Comparison of ENCODE assay signal across 8 cellular contexts in the genomic region with DNA sequence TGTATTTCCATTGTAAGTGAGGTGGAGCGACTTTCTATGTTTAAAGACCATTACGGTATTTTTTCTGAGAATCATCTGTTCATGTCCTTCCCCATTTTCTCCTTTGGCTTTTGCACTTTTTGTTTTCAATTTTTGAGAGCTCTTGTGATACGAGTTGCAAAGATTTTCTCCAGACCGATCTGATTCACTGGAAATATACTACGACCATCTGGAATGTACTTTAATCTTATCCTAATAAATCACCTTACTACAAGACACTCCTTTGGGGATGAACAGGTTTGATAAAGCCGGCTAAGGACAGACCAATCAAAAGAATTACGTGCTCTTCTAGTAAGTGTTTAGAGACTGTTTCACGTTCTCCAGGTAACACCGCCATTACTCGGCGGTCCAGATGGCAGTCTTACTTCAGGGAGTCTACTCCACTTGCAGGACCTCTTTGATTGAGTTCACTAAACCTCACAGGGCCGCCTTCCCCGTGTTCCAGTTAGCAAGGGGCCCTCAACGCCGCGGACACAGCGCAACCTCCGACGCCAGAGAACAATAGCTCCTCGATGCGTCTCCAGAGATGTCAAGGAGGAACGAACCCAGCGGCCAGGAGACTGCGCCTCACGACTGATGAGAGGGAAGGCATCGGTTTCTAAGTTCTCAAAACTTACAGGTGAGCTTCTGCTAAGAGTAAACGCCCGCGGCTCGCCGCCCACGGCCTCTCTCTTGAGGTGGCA. TPM values are rescaled to one million over a fixed set of nuclear protein-coding genes. Genes with fewer than 3 reads are reported as not detected.
DNase-seq lines count a peak whose midpoint lies in the region; ATAC-seq and TF ChIP-seq lines count a peak whose summit lies in the region.

No MANE protein-coding gene starts in this region.

- H3K27ac Mint-ChIP-seq in activated naive CD4-positive, alpha-beta T cell treated with anti-CD3 and anti-CD28 coated beads, Interleukin-2, amount 50 U/mL, for 72 hours: peak overlapping the region; percentile 98

- H3K27ac ChIP-seq in HUES6 (ENCODE audit: low read depth, low read length): peak overlapping the region; percentile 97
- peak overlapping the region; percentile 93 to 100 (median 100) for H3K27ac ChIP-seq in spleen

- TF ChIP-seq POLR2A in spleen (IDR thresholded peaks at IDR 0.05) (peak in 1 of 3 donors; percentile 36), erythroblast (IDR thresholded peaks at IDR 0.05; ENCODE audit: low read length) (no peak)

- peaks cover 0 to 5% of the 10 kb centered on the region in 2 donors for H3K9me3 Mint-ChIP-seq in activated naive CD4-positive, alpha-beta T cell treated with anti-CD3 and anti-CD28 coated beads, Interleukin-2, amount 50 U/mL, for 72 hours

- no peak for TF ChIP-seq CTCF in AG04449 (IDR thresholded peaks at IDR 0.05; ENCODE audit: insufficient read depth, low read length, missing control alignments)
- TF ChIP-seq CTCF in spleen (IDR thresholded peaks at IDR 0.05 in 8 of 11, conservative IDR thresholded peaks at IDR 0.05 in 3 of 11): no peak

- intact Hi-C loops in spleen (cut with DNase I; ENCODE audit: low total_unique reads): loop anchor here (5.0 kb wide), 2 partner anchors 34 to 36 kb away; partner anchors contain the start of genes ACAT2 and SOD2

- H3K36me3 Mint-ChIP-seq in activated naive CD4-positive, alpha-beta T cell treated with anti-CD3 and anti-CD28 coated beads, Interleukin-2, amount 50 U/mL, for 72 hours: peaks cover 34 to 63% of the 10 kb centered on the region in 2 donors

- POLR2A ChIA-PET in AG04449 (lab: Yijun Ruan, JAX): interaction anchor here (1.1 to 2.1 kb wide), 6 partner anchors 9 to 63 kb away, joined by 5 to 15 read pairs (median 6); partner anchors contain the start of genes ACAT2, SOD2 and TCP1

- H3K4me3 ChIP-seq in AG04449 (ENCODE audit: low read depth, low read length) (peak overlapping the region; percentile 83), HUES6 (ENCODE audit: low read depth, low read length) (peak overlapping the region; percentile 93), iPS-11a (ENCODE audit: low read depth, low read length) (peak overlapping the region; percentile 96), spleen (peak overlapping the region; percentile 60 to 94 (median 76))

- H3K36me3 ChIP-seq in HUES6 (ENCODE audit: control insufficient read depth, insufficient read depth, low read length) (0 out of 2 replicates have a peak, but pooled peaks cover 3% of the 10 kb centered on the region), spleen (peaks cover 0 to 5% (median 0%) of the 10 kb centered on the region in 6 donors)

- CTCF ChIA-PET in AG04449 (lab: Yijun Ruan, JAX): interaction anchor here (1.0 to 2.7 kb wide), 4 partner anchors 9 to 63 kb away, joined by 3 to 9 read pairs (median 3); partner anchors contain the start of gene TCP1

- peak overlapping the region; percentile 100 for H3K9ac ChIP-seq in HUES6 (ENCODE audit: low read length)

- H3K27me3 ChIP-seq in HUES6 (ENCODE audit: control insufficient read depth, insufficient read depth, low read length) (no peaks in the 10 kb centered on the region), spleen (replicated peaks in 1 of 7) (no peaks in the 10 kb centered on the region)

- peak; percentile 14 for ATAC-seq in GM19025 (IDR thresholded peaks at IDR 0.05; ENCODE audit: low read depth, unreplicated experiment)
- ATAC-seq in activated naive CD4-positive, alpha-beta T cell treated with anti-CD3 and anti-CD28 coated beads, Interleukin-2, amount 50 U/mL, for 72 hours: no peak
- no peak for ATAC-seq in HG03280 (IDR thresholded peaks at IDR 0.05; ENCODE audit: unreplicated experiment)

- WGBS in spleen, 5 donors: 2 to 3% (median 3%) methylated on average over 31 to 32 of the region's 32 CpGs

- no peaks in the 10 kb centered on the region for H3K9me3 ChIP-seq in HUES6 (ENCODE audit: control insufficient read depth, insufficient read depth, low read depth, low read length)
- peaks cover 0 to 7% (median 0%) of the 10 kb centered on the region in 8 donors for H3K9me3 ChIP-seq in spleen

- no peak for DNase-seq in AG04449 (ENCODE audit: low read depth, low spot score)
- no peak for DNase-seq in activated naive CD4-positive, alpha-beta T cell treated with anti-CD3 and anti-CD28 coated beads, Interleukin-2, amount 50 U/mL, for 72 hours (ENCODE audit: low spot score in 2 of 2)
- no peak for DNase-seq in spleen
- DNase-seq in erythroblast (lab: John Stamatoyannopoulos, UW): no peak

- H3K4me1 ChIP-seq in HUES6 (ENCODE audit: control insufficient read depth, insufficient read depth, low read length) (no peaks in the 10 kb centered on the region), spleen (peaks cover 30 to 75% (median 47%) of the 10 kb centered on the region in 6 donors)

RNA-seq across cellular contexts. Expression of gene WTAP, which starts 0.9 kb away (rescaled TPM):
- total RNA-seq in activated naive CD4-positive, alpha-beta T cell treated with anti-CD3 and anti-CD28 coated beads, Interleukin-2, amount 50 U/mL, for 72 hours: 10 to 100 TPM; 89.9 to 94.3 TPM
- 100 to 1,000 TPM in 6 of 7 donors, 10 to 100 TPM in 1; 97.9 to 121 (median 115) TPM for total RNA-seq in spleen
- 100 to 1,000 TPM in 1 of 3 donors, 10 to 100 TPM in 2; 71.6 to 149 (median 78.6) TPM for polyA plus RNA-seq in spleen

RNA-seq across cellular contexts. Expression of gene SOD2, which starts 33.3 kb away (rescaled TPM):
- 100 to 1,000 TPM; 154 to 182 TPM for total RNA-seq in activated naive CD4-positive, alpha-beta T cell treated with anti-CD3 and anti-CD28 coated beads, Interleukin-2, amount 50 U/mL, for 72 hours
- 100 to 1,000 TPM; 163 to 463 (median 267) TPM for total RNA-seq in spleen
- 100 to 1,000 TPM in 1 of 3 donors, 10 to 100 TPM in 2; 60.3 to 169 (median 83.2) TPM for polyA plus RNA-seq in spleen

RNA-seq across cellular contexts. Expression of gene ACAT2, which starts 35.5 kb away (rescaled TPM):
- total RNA-seq in activated naive CD4-positive, alpha-beta T cell treated with anti-CD3 and anti-CD28 coated beads, Interleukin-2, amount 50 U/mL, for 72 hours: 100 to 1,000 TPM in 1 of 2 donors, 10 to 100 TPM in 1; 78.9 to 113 TPM
- 10 to 100 TPM in 4 of 7 donors, 1 to 10 TPM in 3; 6.0 to 17.4 (median 13.6) TPM for total RNA-seq in spleen
- polyA plus RNA-seq in spleen: 10 to 100 TPM; 12.7 to 14.9 (median 14.5) TPM

Comparison
In these comparisons a context has a peak if more than half of its experiments do, and no peak if none do; other contexts are left out.
1. RNA of gene ACAT2, which starts 35.5 kb away (total RNA-seq): 78.9 to 113 TPM in activated naive CD4-positive, alpha-beta T cell treated with anti-CD3 and anti-CD28 coated beads, Interleukin-2, amount 50 U/mL, for 72 hours; 6.0 to 17.4 TPM in spleen; every median in the first group is over 4 times any median in the second.
2. Peak in every context shown above with its lines, with median percentiles within 50 percentile points of each other: H3K4me3 ChIP-seq.